ENCODE assay signal across 8 cellular contexts in the genomic region with DNA sequence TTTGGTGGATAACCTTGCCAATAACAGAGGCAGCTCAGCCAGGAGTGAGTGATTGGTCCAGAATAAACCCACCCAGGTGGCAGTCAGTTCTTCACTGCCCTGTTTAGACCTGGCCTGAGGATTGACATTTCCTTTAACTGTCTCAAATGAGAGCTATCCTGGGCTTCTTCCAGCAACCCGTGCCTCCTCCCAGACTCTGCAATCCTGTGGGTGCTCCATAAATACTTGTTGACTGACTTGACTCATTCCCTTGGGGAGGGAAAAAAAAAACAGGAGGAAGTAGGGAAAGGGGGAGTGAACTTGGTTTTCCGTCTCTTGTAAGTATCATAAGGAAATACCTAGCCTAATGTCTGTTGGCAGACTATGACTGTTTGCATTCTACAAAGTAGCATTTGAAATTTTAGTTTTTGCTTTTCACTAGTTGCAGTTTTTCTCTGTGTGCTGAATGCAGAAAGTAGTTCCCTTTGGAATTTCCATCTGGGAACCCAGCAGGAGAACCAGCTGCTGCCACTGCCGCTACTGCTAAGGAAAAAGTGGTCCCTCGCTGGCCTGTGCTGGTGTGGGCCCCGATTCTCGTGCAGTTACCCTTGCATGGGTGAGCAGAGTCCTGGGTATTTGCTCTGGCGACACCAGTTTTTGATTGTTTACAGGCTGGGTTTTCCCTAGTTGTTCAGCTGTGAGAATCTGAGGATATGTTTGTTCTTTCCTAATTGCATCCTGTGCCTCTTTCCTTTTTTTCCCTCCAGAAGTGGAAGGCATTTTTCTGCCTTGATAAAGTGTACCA.
A peak's percentile ranks its signal among the peaks of the same experiment; 100 is the strongest.
DNase-seq lines count a peak whose midpoint lies in the region; ATAC-seq, FAIRE-seq and TF ChIP-seq lines count a peak whose summit lies in the region.
"Had no signal": no experiment of that assay in that cellular context is flagged by ENCODE, and none has a peak within 500 bp of the region (broad histone marks: within the 10 kb centered on the region; RNA-seq: fewer than 3 reads in every experiment).

No MANE protein-coding gene starts in this region.

- peak; percentile 78 for DNase-seq in LoVo (ENCODE audit: low spot score)
- DNase-seq in chondrocyte (ENCODE audit: low spot score) = peak; percentile 53
- peak; percentile 77 for DNase-seq in kidney epithelial cell (ENCODE audit: low read depth)
- peak; percentile 74 to 80 for DNase-seq in tibial artery
- DNase-seq in D721Med (ENCODE audit: insufficient read length, low spot score) = no peak
- DNase-seq: activated naive CD8-positive, alpha-beta T cell treated with anti-CD3 and anti-CD28 coated beads, Interleukin-2, amount 50 U/mL, for 24 hours had no signal

- H3K4me1 ChIP-seq in tibial artery = peaks cover 0 to 54% (median 39%) of the 10 kb centered on the region in 4 donors

- FAIRE-seq in D721Med (lab: Jason Lieb, UNC) = no peak

- no peaks in the 10 kb centered on the region for H3K9me3 Mint-ChIP-seq in chondrocyte (ENCODE audit: low read depth)
- H3K9me3 Mint-ChIP-seq: activated naive CD8-positive, alpha-beta T cell treated with anti-CD3 and anti-CD28 coated beads, Interleukin-2, amount 50 U/mL, for 24 hours had no signal

- H3K27me3 ChIP-seq in kidney epithelial cell (ENCODE audit: control insufficient read depth, insufficient read depth, low read length) (no peaks in the 10 kb centered on the region), tibial artery (no peaks in the 10 kb centered on the region)

- H3K27ac Mint-ChIP-seq in chondrocyte (ENCODE audit: unreplicated experiment) = peak overlapping the region; percentile 91
- H3K27ac Mint-ChIP-seq: activated naive CD8-positive, alpha-beta T cell treated with anti-CD3 and anti-CD28 coated beads, Interleukin-2, amount 50 U/mL, for 24 hours had no signal

- ATAC-seq in HG03432 (IDR thresholded peaks at IDR 0.05; ENCODE audit: unreplicated experiment) (no peak), GM21723 (IDR thresholded peaks at IDR 0.05; ENCODE audit: unreplicated experiment) (no peak)
- ATAC-seq: activated naive CD8-positive, alpha-beta T cell treated with anti-CD3 and anti-CD28 coated beads, Interleukin-2, amount 50 U/mL, for 24 hours had no signal

- H3K9me3 ChIP-seq in tibial artery = no peaks in the 10 kb centered on the region

- peaks cover 3% of the 10 kb centered on the region for H3K36me3 Mint-ChIP-seq in chondrocyte (ENCODE audit: low read depth)

- H3K4me3 ChIP-seq in kidney epithelial cell (ENCODE audit: low read depth, low read length) (no peak overlapping the region), tibial artery (no peak overlapping the region)

- TF ChIP-seq CTCF in chondrocyte (IDR thresholded peaks at IDR 0.05) (no peak), kidney epithelial cell (IDR thresholded peaks at IDR 0.05; ENCODE audit: insufficient read depth, low read length, poor library complexity, severe bottlenecking) (no peak), tibial artery (IDR thresholded peaks at IDR 0.05) (no peak), D721Med (IDR thresholded peaks at IDR 0.05; ENCODE audit: insufficient read depth, missing control alignments) (no peak)

- peak overlapping the region; percentile 76 to 81 for H3K27ac ChIP-seq in tibial artery

- no peaks in the 10 kb centered on the region for H3K36me3 ChIP-seq in kidney epithelial cell (ENCODE audit: control insufficient read depth, insufficient read depth, low read length)
- H3K36me3 ChIP-seq in tibial artery = no peaks in the 10 kb centered on the region

- H3K4me1 Mint-ChIP-seq in chondrocyte (ENCODE audit: low read depth) = peaks cover 54% of the 10 kb centered on the region

- intact Hi-C loops in tibial artery (cut with DNase I; ENCODE audit: low total_unique reads) = no loop called here

- H3K4me3 Mint-ChIP-seq in chondrocyte (ENCODE audit: unreplicated experiment) = peak overlapping the region; percentile 23
- H3K4me3 Mint-ChIP-seq: activated naive CD8-positive, alpha-beta T cell treated with anti-CD3 and anti-CD28 coated beads, Interleukin-2, amount 50 U/mL, for 24 hours had no signal

- H3K27me3 Mint-ChIP-seq in chondrocyte (ENCODE audit: low read depth) = no peaks in the 10 kb centered on the region
- H3K27me3 Mint-ChIP-seq: activated naive CD8-positive, alpha-beta T cell treated with anti-CD3 and anti-CD28 coated beads, Interleukin-2, amount 50 U/mL, for 24 hours had no signal
